In genomic region chr10:104267721-104268690, GRCh38 we compare ENCODE assay signal across 8 cellular contexts. TPM values are rescaled to one million over a fixed set of nuclear protein-coding genes. Genes with fewer than 3 reads are reported as not detected.
DNase-seq lines count a peak whose midpoint lies in the region; ATAC-seq, FAIRE-seq and TF ChIP-seq lines count a peak whose summit lies in the region.

No MANE protein-coding gene starts in this region.

- DNase-seq in GM12865 (ENCODE audit: low read depth) (peak; percentile 53), bronchial epithelial cell (ENCODE audit: low read depth) (peak; percentile 35), upper lobe of right lung (no peak), NCI-H1092 (lab: John Stamatoyannopoulos, UW) (no peak)
- no peak for DNase-seq in central memory CD4-positive, alpha-beta T cell

- H3K9ac ChIP-seq in OCI-LY1 (ENCODE audit: low read length) = peak overlapping the region; percentile 83

- intact Hi-C loops in upper lobe of right lung (cut with DNase I) = no loop called here

- ATAC-seq in upper lobe of right lung = no peak
- no peak for ATAC-seq in GM21576 (IDR thresholded peaks at IDR 0.05; ENCODE audit: unreplicated experiment)

- H3K27ac ChIP-seq in OCI-LY1 (ENCODE audit: low read depth, low read length, poor library complexity, severe bottlenecking) (no peak overlapping the region), upper lobe of right lung (peak overlapping the region; percentile 89)

- H3K4me1 ChIP-seq in OCI-LY1 (ENCODE audit: insufficient read depth, low read length, severe bottlenecking) (peaks cover 20% of the 10 kb centered on the region), mononuclear cell (ENCODE audit: insufficient read depth, low read length) (peaks cover 28% of the 10 kb centered on the region), upper lobe of right lung (peaks cover 8% of the 10 kb centered on the region)

- H3K9me3 ChIP-seq in OCI-LY1 (ENCODE audit: low read length) (no peaks in the 10 kb centered on the region), mononuclear cell (ENCODE audit: low read depth, low read length) (no peaks in the 10 kb centered on the region), upper lobe of right lung (no peaks in the 10 kb centered on the region)

- no peaks in the 10 kb centered on the region for H4K20me1 ChIP-seq in OCI-LY1 (ENCODE audit: insufficient read depth, low read length)

- H3K36me3 ChIP-seq in OCI-LY1 (ENCODE audit: insufficient read depth, low read length) (peaks cover 23% of the 10 kb centered on the region), bronchial epithelial cell (ENCODE audit: control insufficient read depth, insufficient read depth, low read length) (peaks cover 4% of the 10 kb centered on the region), upper lobe of right lung (peaks cover 54% of the 10 kb centered on the region)

- H3K27me3 ChIP-seq in OCI-LY1 (ENCODE audit: insufficient read depth, low read length) (no peaks in the 10 kb centered on the region), bronchial epithelial cell (ENCODE audit: control insufficient read depth, insufficient read depth, low read length) (no peaks in the 10 kb centered on the region), mononuclear cell (ENCODE audit: insufficient read depth, low read length) (no peaks in the 10 kb centered on the region), upper lobe of right lung (no peaks in the 10 kb centered on the region)

- H3K9me2 ChIP-seq in OCI-LY1 (ENCODE audit: low read depth, low read length) = no peaks in the 10 kb centered on the region

- 0 out of 2 replicates have a peak overlapping the region, but pooled peaks have one; percentile 2 for H2AFZ ChIP-seq in OCI-LY1 (ENCODE audit: low read length)

- peak overlapping the region; percentile 93 for H3K4me2 ChIP-seq in OCI-LY1 (ENCODE audit: low read length)

- FAIRE-seq in bronchial epithelial cell (lab: Jason Lieb, UNC) = no peak

- H3F3A ChIP-seq in OCI-LY1 (ENCODE audit: insufficient read depth, low read length) = no peaks in the 10 kb centered on the region

- peak overlapping the region; percentile 61 for H3K4me3 ChIP-seq in GM12865 (ENCODE audit: low read depth, low read length)
- peak overlapping the region; percentile 86 for H3K4me3 ChIP-seq in OCI-LY1 (ENCODE audit: low read depth, low read length, poor library complexity, severe bottlenecking)
- H3K4me3 ChIP-seq in bronchial epithelial cell (ENCODE audit: low read depth, low read length) = peak overlapping the region; percentile 92
- H3K4me3 ChIP-seq in mononuclear cell (ENCODE audit: low read length) = peak overlapping the region; percentile 76
- peak overlapping the region; percentile 89 for H3K4me3 ChIP-seq in upper lobe of right lung

- H3K79me2 ChIP-seq in OCI-LY1 (ENCODE audit: insufficient read depth, low read length) = peaks cover 12% of the 10 kb centered on the region

- TF ChIP-seq CTCF in GM12865 (IDR thresholded peaks at IDR 0.05; ENCODE audit: insufficient read depth, low read depth, low read length, missing control alignments) (no peak), OCI-LY1 (IDR thresholded peaks at IDR 0.05; ENCODE audit: low read length) (no peak), bronchial epithelial cell (IDR thresholded peaks at IDR 0.05; ENCODE audit: insufficient read depth, low read length, severe bottlenecking) (no peak), upper lobe of right lung (IDR thresholded peaks at IDR 0.05) (no peak)

RNA-seq across cellular contexts. Expression of gene GSTO2, which starts 1.0 kb away (rescaled TPM):
- total RNA-seq in bronchial epithelial cell (24.7 and 29.2 TPM in 2 replicates), mononuclear cell (0.84 TPM), upper lobe of right lung (9.1 TPM)

RNA-seq across cellular contexts. Expression of gene GSTO1, which starts 13.3 kb away (rescaled TPM):
- total RNA-seq in bronchial epithelial cell (75.8 and 158 TPM in 2 replicates), mononuclear cell (60.4 TPM), upper lobe of right lung (110 TPM)

RNA-seq across cellular contexts. Expression of gene CFAP43, which starts 35.8 kb away (rescaled TPM):
- total RNA-seq in bronchial epithelial cell (0.26 and 0.38 TPM in 2 replicates), mononuclear cell (0.10 TPM), upper lobe of right lung (0.75 TPM)

Comparison
In these comparisons a context has a peak if more than half of its experiments do, and no peak if none do; other contexts are left out.
1. DNase-seq: peak in GM12865 (single experiment) and bronchial epithelial cell (single experiment); none in upper lobe of right lung (single experiment), NCI-H1092 (single experiment) and central memory CD4-positive, alpha-beta T cell (single experiment).
2. Peak in every context shown above with its lines, with median percentiles within 50 percentile points of each other: H3K4me3 ChIP-seq.